20 cellular contexts compared by ENCODE assay signal in genomic region chr2:71605781-71606241, GRCh38.
A peak's percentile ranks its signal among the peaks of the same experiment; 100 is the strongest.
DNase-seq lines count a peak whose midpoint lies in the region; ATAC-seq and TF ChIP-seq lines count a peak whose summit lies in the region.
"Had no signal": no experiment of that assay in that cellular context is flagged by ENCODE, and none has a peak within 500 bp of the region (broad histone marks: within the 10 kb centered on the region; RNA-seq: fewer than 3 reads in every experiment).

No MANE protein-coding gene starts in this region.

- H3K36me3 ChIP-seq in left lung = peaks cover 0 to 67% of the 10 kb centered on the region in 2 donors
- H3K36me3 ChIP-seq in upper lobe of right lung = no peaks in the 10 kb centered on the region

- H3K4me1 ChIP-seq in left lung = peaks cover 0 to 33% of the 10 kb centered on the region in 2 donors
- H3K4me1 ChIP-seq in upper lobe of right lung = peaks cover 18% of the 10 kb centered on the region
- H3K4me1 ChIP-seq: A549 had no signal

- DNase-seq in activated CD8-positive, alpha-beta memory T cell treated with anti-CD3 and anti-CD28 coated beads, Interleukin-2, amount 50 U/mL, for 48 hours = peak; percentile 29
- DNase-seq in activated CD8-positive, alpha-beta memory T cell treated with anti-CD3 and anti-CD28 coated beads for 24 hours = no peak
- peak in 9 of 10 donors; percentile 1 to 36 (median 23) for DNase-seq in dorsolateral prefrontal cortex
- DNase-seq in left lung = peak; percentile 27 to 31
- peak; percentile 40 for DNase-seq in upper lobe of right lung
- DNase-seq in SIG-M5 (lab: John Stamatoyannopoulos, UW) = no peak
- DNase-seq in GDM1 (lab: John Stamatoyannopoulos, UW) = no peak
- no peak for DNase-seq in dedifferentiated amniotic fluid mesenchymal stem cell (ENCODE audit: extremely low spot score)
- DNase-seq: activated CD8-positive, alpha-beta T cell treated with anti-CD3 and anti-CD28 coated beads, Interleukin-2, amount 10 ng/mL, durations not matched to agents 7 days and 5 days; activated naive CD4-positive, alpha-beta T cell; effector memory CD4-positive, alpha-beta T cell; foreskin fibroblast; KG1; NCI-H1436; NCI-H345; nucleus accumbens had no signal

- ATAC-seq in left lung (no peak), upper lobe of right lung (no peak)
- ATAC-seq: A549; activated CD8-positive, alpha-beta T cell treated with anti-CD3 and anti-CD28 coated beads, Interleukin-2, amount 10 ng/mL, durations not matched to agents 7 days and 5 days; GM12878 had no signal

- H3K27me3 ChIP-seq in dorsolateral prefrontal cortex (no peaks in the 10 kb centered on the region), left lung (no peaks in the 10 kb centered on the region), upper lobe of right lung (no peaks in the 10 kb centered on the region)

- H3K4me3 ChIP-seq in dorsolateral prefrontal cortex (no peak overlapping the region), left lung (no peak overlapping the region), upper lobe of right lung (no peak overlapping the region)
- H3K4me3 ChIP-seq: A549, GM12878, smooth muscle cell had no signal

- H3K9me3 ChIP-seq in left lung (no peaks in the 10 kb centered on the region), upper lobe of right lung (no peaks in the 10 kb centered on the region)
- H3K9me3 ChIP-seq: A549, SK-N-SH had no signal

- intact Hi-C loops in dorsolateral prefrontal cortex (cut with DNase I) (loop anchor here (5.0 to 10.0 kb wide), 3 partner anchors 191 to 1139 kb away; partner anchors contain the start of gene CYP26B1 (in 1 of the 2)), left lung (cut with DNase I) (no loop called here), upper lobe of right lung (cut with DNase I) (no loop called here)

- H3K27ac ChIP-seq in dorsolateral prefrontal cortex = peak overlapping the region in 16 of 59 donors; percentile 4 to 96 (median 47)
- H3K27ac ChIP-seq in left lung = no peak overlapping the region
- H3K27ac ChIP-seq in upper lobe of right lung = no peak overlapping the region
- H3K27ac ChIP-seq: A549 had no signal

- TF ChIP-seq CTCF in dorsolateral prefrontal cortex (IDR thresholded peaks at IDR 0.05 in 54 of 56, conservative IDR thresholded peaks at IDR 0.05 in 2 of 56; ENCODE audit: low read depth in 1 of 56, partially characterized antibody in 56 of 56) (no peak), left lung (IDR thresholded peaks at IDR 0.05) (no peak), upper lobe of right lung (IDR thresholded peaks at IDR 0.05) (no peak)

Comparison
In these comparisons a context has a peak if more than half of its experiments do, and no peak if none do; other contexts are left out.
1. DNase-seq: peak in activated CD8-positive, alpha-beta memory T cell treated with anti-CD3 and anti-CD28 coated beads, Interleukin-2, amount 50 U/mL, for 48 hours (single experiment), dorsolateral prefrontal cortex (9 of 10), left lung (2 of 2) and upper lobe of right lung (single experiment); none in activated CD8-positive, alpha-beta memory T cell treated with anti-CD3 and anti-CD28 coated beads for 24 hours (single experiment), SIG-M5 (single experiment), GDM1 (single experiment) and dedifferentiated amniotic fluid mesenchymal stem cell (single experiment).
2. intact Hi-C loops: an anchor here in dorsolateral prefrontal cortex (5.0 to 10.0 kb wide); none called in left lung and upper lobe of right lung.